ENCODE assay signal across 14 cellular contexts in the genomic region with DNA sequence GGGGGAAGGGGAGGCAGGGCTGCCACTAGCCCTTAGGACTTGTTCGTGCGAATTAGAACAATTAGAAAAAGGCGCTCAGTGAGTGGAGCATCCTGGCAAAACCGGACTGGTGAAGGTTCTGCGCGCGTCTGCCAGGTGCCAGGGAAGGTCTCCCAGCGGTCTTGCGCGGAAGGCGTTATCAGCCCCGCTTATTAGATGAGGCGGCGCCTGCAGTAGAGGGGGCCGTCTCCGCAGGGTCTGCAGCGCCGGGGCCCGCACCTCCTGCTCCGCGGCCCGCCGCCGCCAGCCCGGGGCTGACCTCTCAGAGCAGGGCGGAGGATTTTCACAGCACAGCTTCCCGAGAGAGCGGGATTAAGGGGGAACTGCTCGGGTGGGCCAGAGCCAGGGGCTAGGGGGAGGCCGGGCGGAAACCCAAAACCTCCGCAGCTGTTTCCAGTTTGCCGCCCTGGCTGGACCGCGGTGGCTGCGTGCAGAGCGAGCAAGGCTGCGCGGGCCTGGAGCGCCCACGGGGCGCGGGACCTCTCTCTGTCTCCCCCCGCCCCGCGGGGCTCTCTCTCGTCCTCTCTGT.
DNase-seq lines count a peak whose midpoint lies in the region; ATAC-seq and TF ChIP-seq lines count a peak whose summit lies in the region.
"Had no signal": no experiment of that assay in that cellular context is flagged by ENCODE, and none has a peak within 500 bp of the region (broad histone marks: within the 10 kb centered on the region; RNA-seq: fewer than 3 reads in every experiment).

No MANE protein-coding gene starts in this region.

- no peak overlapping the region for H3K4ac ChIP-seq in trophoblast cell (ENCODE audit: low read depth, low read length)

- H3K9me3 ChIP-seq in trophoblast cell (ENCODE audit: insufficient read depth, low read depth, low read length), result peaks cover 11% of the 10 kb centered on the region
- H3K9me3 ChIP-seq: right lobe of liver, thyroid gland had no signal

- no peak overlapping the region for H2AFZ ChIP-seq in trophoblast cell (ENCODE audit: insufficient read depth, low read length, poor library complexity)

- WGBS in trophoblast cell (ENCODE audit: extremely low coverage, insufficient coverage, insufficient read length), result no CpG with 5 or more reads among the region's 47 CpGs

- no peak for ATAC-seq in GM18907 (IDR thresholded peaks at IDR 0.05; ENCODE audit: unreplicated experiment)
- ATAC-seq: PC-3 had no signal

- no peak overlapping the region for H2AK5ac ChIP-seq in trophoblast cell (ENCODE audit: low read length)

- H3K4me2 ChIP-seq in trophoblast cell (ENCODE audit: low read length), result peak overlapping the region; percentile 46

- H3K79me1 ChIP-seq in trophoblast cell (ENCODE audit: low read length), result no peaks in the 10 kb centered on the region

- no peaks in the 10 kb centered on the region for H3K36me3 Mint-ChIP-seq in glutamatergic neuron (ENCODE audit: unreplicated experiment)
- H3K36me3 Mint-ChIP-seq: activated naive CD8-positive, alpha-beta T cell treated with anti-CD3 and anti-CD28 coated beads, Interleukin-2, amount 10 ng/mL, durations not matched to agents 7 days and 5 days had no signal

- no peak overlapping the region for H4K8ac ChIP-seq in trophoblast cell (ENCODE audit: low read depth, low read length)

- no peak overlapping the region for H2BK120ac ChIP-seq in trophoblast cell (ENCODE audit: insufficient read depth, low read length, poor library complexity)

- DNase-seq in NCI-H510A treated with DMSO at 0.1 percent for 48 hours (lab: John Stamatoyannopoulos, UW) (peak; percentile 93), NCI-H510A (lab: John Stamatoyannopoulos, UW) (no peak), NCI-H69 (lab: John Stamatoyannopoulos, UW) (peak; percentile 82), glutamatergic neuron (peak; percentile 50), trophoblast cell (no peak), iPS-NIHi11 (ENCODE audit: low spot score) (no peak), NAMALWA (ENCODE audit: low spot score) (no peak)
- DNase-seq: activated naive CD8-positive, alpha-beta T cell treated with anti-CD3 and anti-CD28 coated beads, Interleukin-2, amount 10 ng/mL, durations not matched to agents 7 days and 5 days; dermis blood vessel endothelial cell; PC-3; thyroid gland had no signal

- TF ChIP-seq CTCF in glutamatergic neuron (IDR thresholded peaks at IDR 0.05; ENCODE audit: partially characterized antibody, unreplicated experiment), result no peak

- no peak overlapping the region for H3K14ac ChIP-seq in trophoblast cell (ENCODE audit: low read length)

- H3K36me3 ChIP-seq in trophoblast cell (ENCODE audit: control insufficient read depth in 1 of 2, insufficient read depth in 2 of 2, low read length in 2 of 2), result no peaks in the 10 kb centered on the region
- H3K36me3 ChIP-seq: right lobe of liver, thyroid gland had no signal

- H3K79me2 ChIP-seq in trophoblast cell (ENCODE audit: control insufficient read depth, insufficient read depth, low read length, poor library complexity), result no peaks in the 10 kb centered on the region

- H3K23ac ChIP-seq in trophoblast cell (ENCODE audit: low read length), result no peak overlapping the region

- peaks cover 5% of the 10 kb centered on the region for H3K27me3 Mint-ChIP-seq in glutamatergic neuron (ENCODE audit: unreplicated experiment)

- peaks cover 1% of the 10 kb centered on the region for H3K9me3 Mint-ChIP-seq in glutamatergic neuron (ENCODE audit: unreplicated experiment)
- H3K9me3 Mint-ChIP-seq: activated naive CD8-positive, alpha-beta T cell treated with anti-CD3 and anti-CD28 coated beads, Interleukin-2, amount 10 ng/mL, durations not matched to agents 7 days and 5 days; T-helper 2 cell treated with Interferon-gamma antibody and Interleukin-4, amounts not matched to agents 5 μg/mL and 100 μg/mL, for 36 hours had no signal

- H3K27ac ChIP-seq in trophoblast cell (ENCODE audit: low read depth, low read length), result no peak overlapping the region
- H3K27ac ChIP-seq: right lobe of liver, thyroid gland had no signal

- no peak overlapping the region for H3K4me3 ChIP-seq in trophoblast cell (ENCODE audit: low read depth, low read length)
- H3K4me3 ChIP-seq: right lobe of liver, thyroid gland had no signal

- peaks cover 3 to 5% of the 10 kb centered on the region in 2 experiments for H3K4me1 ChIP-seq in trophoblast cell (ENCODE audit: control insufficient read depth in 1 of 2, insufficient read depth in 2 of 2, low read length in 2 of 2)

- H4K91ac ChIP-seq in trophoblast cell (ENCODE audit: low read depth, low read length), result no peak overlapping the region

- no peak overlapping the region for H3K27ac Mint-ChIP-seq in glutamatergic neuron (ENCODE audit: unreplicated experiment)
- H3K27ac Mint-ChIP-seq: activated naive CD8-positive, alpha-beta T cell treated with anti-CD3 and anti-CD28 coated beads, Interleukin-2, amount 10 ng/mL, durations not matched to agents 7 days and 5 days; T-helper 2 cell treated with Interferon-gamma antibody and Interleukin-4, amounts not matched to agents 5 μg/mL and 100 μg/mL, for 36 hours had no signal

- peaks cover 16% of the 10 kb centered on the region for H3K27me3 ChIP-seq in trophoblast cell (ENCODE audit: insufficient read depth, low read length)
- H3K27me3 ChIP-seq: right lobe of liver, thyroid gland had no signal

- no peak overlapping the region for H4K12ac ChIP-seq in trophoblast cell (ENCODE audit: low read depth, low read length)

- H3K4me1 Mint-ChIP-seq in glutamatergic neuron (ENCODE audit: low read depth, unreplicated experiment), result peaks cover 3% of the 10 kb centered on the region

- H2BK5ac ChIP-seq in trophoblast cell (ENCODE audit: low read depth, low read length, poor library complexity), result no peak overlapping the region

- no peak overlapping the region for H2BK12ac ChIP-seq in trophoblast cell (ENCODE audit: low read length)

- no peak overlapping the region for H3K18ac ChIP-seq in trophoblast cell (ENCODE audit: low read length)

- no peak overlapping the region for H3K9ac ChIP-seq in trophoblast cell (ENCODE audit: low read length)

- H3K4me3 Mint-ChIP-seq in glutamatergic neuron (ENCODE audit: unreplicated experiment), result peak overlapping the region; percentile 77
- H3K4me3 Mint-ChIP-seq: activated naive CD8-positive, alpha-beta T cell treated with anti-CD3 and anti-CD28 coated beads, Interleukin-2, amount 10 ng/mL, durations not matched to agents 7 days and 5 days; T-helper 2 cell treated with Interferon-gamma antibody and Interleukin-4, amounts not matched to agents 5 μg/mL and 100 μg/mL, for 36 hours had no signal

Comparison
In these comparisons a context has a peak if more than half of its experiments do, and no peak if none do; other contexts are left out.
1. DNase-seq: peak in NCI-H510A treated with DMSO at 0.1 percent for 48 hours (single experiment), NCI-H69 (single experiment) and glutamatergic neuron (single experiment); none in NCI-H510A (single experiment), trophoblast cell (0 of 2), iPS-NIHi11 (single experiment) and NAMALWA (single experiment).